Comparison of ENCODE assay signal across 8 cellular contexts in the genomic region with DNA sequence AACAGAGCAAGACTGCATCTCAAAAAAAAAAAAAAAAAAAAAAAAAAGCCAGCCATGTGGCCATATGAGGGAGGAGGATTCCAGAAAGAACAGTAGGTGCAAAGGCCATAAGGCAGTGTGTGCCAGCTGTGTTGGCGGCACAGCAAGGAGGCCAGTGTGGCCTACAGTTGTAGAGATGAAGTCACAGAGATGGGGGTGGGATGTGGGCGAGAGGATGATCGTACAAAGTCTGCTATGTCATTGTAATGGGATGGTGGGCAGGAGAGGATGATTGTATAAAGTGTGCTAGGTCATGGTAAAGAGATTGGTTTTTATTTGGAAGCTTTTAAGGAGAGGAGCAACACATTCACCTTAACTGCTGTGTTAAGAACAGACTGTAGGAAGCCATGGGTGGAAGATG. TPM values are rescaled to one million over a fixed set of nuclear protein-coding genes. Genes with fewer than 3 reads are reported as not detected.
"Had no signal": no experiment of that assay in that cellular context is flagged by ENCODE, and none has a peak within 500 bp of the region (broad histone marks: within the 10 kb centered on the region; RNA-seq: fewer than 3 reads in every experiment).

No MANE protein-coding gene starts in this region.

- H3K9me3 Mint-ChIP-seq: GM23338, H9, HFFc6, IgD-negative memory B cell had no signal

- H3K4me1 Mint-ChIP-seq: GM23338, H9, IgD-negative memory B cell had no signal

- DNase-seq: H9, HCEC 1CT, HFFc6, KG1 had no signal

- H3K27ac Mint-ChIP-seq: GM23338, H9, HFFc6 had no signal

- ATAC-seq: GM23338, HepG2 had no signal

- H3K27me3 Mint-ChIP-seq: IgD-negative memory B cell had no signal

- H3K4me3 Mint-ChIP-seq: GM23338, H9, HFFc6, IgD-negative memory B cell had no signal

RNA-seq across cellular contexts. Expression of a gene that starts 9.7 kb away (rescaled TPM):
- total RNA-seq: HepG2, HFFc6, HT1080 had no signal

RNA-seq across cellular contexts. Expression of a gene that starts 32.1 kb away (rescaled TPM):
- total RNA-seq: HepG2, HFFc6, HT1080 had no signal
